ENCODE assay signal across 8 cellular contexts in genomic region chr13:110705826-110706569, GRCh38. TPM values are rescaled to one million over a fixed set of nuclear protein-coding genes. Genes with fewer than 3 reads are reported as not detected.
DNase-seq lines count a peak whose midpoint lies in the region; ATAC-seq and TF ChIP-seq lines count a peak whose summit lies in the region.

TSS of gene CARS2 (minus strand) at chr13:110706116. CDS start at chr13:110706093, 23 bp downstream.

- no peaks in the 10 kb centered on the region for H3K9me3 Mint-ChIP-seq in mesothelial cell of epicardium

- H3K4me2 ChIP-seq in OCI-LY3 (ENCODE audit: low read length) = peak within 1 kb of the TSS; percentile 99

- peak within 1 kb of the TSS; percentile 86 for H3K27ac Mint-ChIP-seq in mesothelial cell of epicardium

- no peaks in the 10 kb centered on the region for H3K9me3 ChIP-seq in OCI-LY3 (ENCODE audit: insufficient read depth, low read length)

- no peak for TF ChIP-seq CTCF in OCI-LY3 (IDR thresholded peaks at IDR 0.05; ENCODE audit: low read depth, low read length)
- TF ChIP-seq CTCF in mesothelial cell of epicardium (IDR thresholded peaks at IDR 0.05; ENCODE audit: unreplicated experiment) = no peak

- H3K36me3 Mint-ChIP-seq in mesothelial cell of epicardium = peaks cover 7% of the 10 kb centered on the region

- peak within 1 kb of the TSS; percentile 90 for H3K9ac ChIP-seq in OCI-LY3 (ENCODE audit: low read length)

- H4K20me1 ChIP-seq in OCI-LY3 (ENCODE audit: insufficient read depth, low read length) = 0 out of 2 replicates have a peak, but pooled peaks cover 4% of the 10 kb centered on the region

- H3K36me3 ChIP-seq in OCI-LY3 (replicated peaks; ENCODE audit: low read depth, low read length) = peaks cover 30% of the 10 kb centered on the region

- H3K4me1 ChIP-seq in OCI-LY3 (ENCODE audit: low read length) = peaks cover 24% of the 10 kb centered on the region

- H3K4me3 Mint-ChIP-seq in mesothelial cell of epicardium = peak within 1 kb of the TSS; percentile 86

- peak within 1 kb of the TSS; percentile 48 for H2AFZ ChIP-seq in OCI-LY3 (ENCODE audit: low read depth, low read length)

- in situ Hi-C loops in endometrial microvascular endothelial cells (cut with HindIII; ENCODE audit: inconsistent ontology term, low pct_unique_long_range_greater_than_20kb, low sequenced_read_pairs) = no loop called here

- peaks cover 38% of the 10 kb centered on the region for H3K79me2 ChIP-seq in OCI-LY3 (ENCODE audit: low read length)

- H3K4me1 Mint-ChIP-seq in mesothelial cell of epicardium = peaks cover 30% of the 10 kb centered on the region

- DNase-seq in DMS 273 (lab: John Stamatoyannopoulos, UW; ENCODE audit: unreplicated experiment) (peak; percentile 96), HuH-7.5 (ENCODE audit: low spot score) (peak; percentile 67), mesothelial cell of epicardium (ENCODE audit: low spot score in 2 of 2, unreplicated experiment in 2 of 2) (peak; percentile 87 to 89)
- peak; percentile 90 for DNase-seq in activated CD8-positive, alpha-beta memory T cell treated with anti-CD3 and anti-CD28 coated beads, Interleukin-2, amount 50 U/mL, for 4 hours
- peak; percentile 91 to 94 for DNase-seq in stimulated activated CD8-positive, alpha-beta memory T cell treated with anti-CD3 and anti-CD28 coated beads, Interleukin-15, amount 100 ng/mL, for 48 hours (ENCODE audit: low read depth in 2 of 2)

- peaks cover 4% of the 10 kb centered on the region; the same call in 1 of the 2 replicates for H3K27me3 ChIP-seq in OCI-LY3 (ENCODE audit: low read depth, low read length)

- ATAC-seq in GM21526 (IDR thresholded peaks at IDR 0.05; ENCODE audit: low FRiP score, unreplicated experiment) = peak; percentile 94

- H3K4me3 ChIP-seq in OCI-LY3 (ENCODE audit: low read length) = peak within 1 kb of the TSS; percentile 93

- peak within 1 kb of the TSS; percentile 28; the same call in 1 of the 2 replicates for H3K27ac ChIP-seq in OCI-LY3 (ENCODE audit: low read length)

- no peaks in the 10 kb centered on the region for H3K27me3 Mint-ChIP-seq in mesothelial cell of epicardium (ENCODE audit: low read depth)

RNA-seq across cellular contexts. Expression of gene CARS2, which starts in this region (rescaled TPM):
- 37.7 TPM for total RNA-seq in endometrial microvascular endothelial cells (ENCODE audit: inconsistent ontology term)
- 84.4 to 89.1 TPM (median 87.6 TPM) in 3 replicates for total RNA-seq in mesothelial cell of epicardium

Comparison
In these comparisons a context has a peak if more than half of its experiments do, and no peak if none do; other contexts are left out.
1. Peak in every context shown above with its lines: DNase-seq, ATAC-seq, H3K4me3 ChIP-seq and H3K27ac ChIP-seq.